ENCODE assay signal across 13 cellular contexts in the genomic region with DNA sequence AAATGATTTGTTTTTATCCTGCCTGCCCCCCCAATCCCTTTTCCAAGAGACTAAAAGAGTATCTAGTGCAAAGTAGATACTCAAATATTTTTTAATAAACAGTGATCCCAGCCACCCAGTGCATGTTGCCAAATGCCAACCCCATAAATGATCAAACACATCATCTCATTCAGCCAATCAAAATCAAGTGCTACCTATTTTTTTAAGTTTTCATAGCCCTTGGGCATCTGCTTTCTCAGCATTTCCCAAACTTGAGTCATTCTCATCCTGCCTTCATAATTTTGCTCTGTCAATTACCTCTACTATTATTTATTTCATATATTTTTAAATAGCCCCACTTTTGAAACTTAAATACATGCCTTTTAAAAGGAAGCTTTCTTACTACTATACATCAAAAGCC. TPM values are rescaled to one million over a fixed set of nuclear protein-coding genes. Genes with fewer than 3 reads are reported as not detected.
"Had no signal": no experiment of that assay in that cellular context is flagged by ENCODE, and none has a peak within 500 bp of the region (broad histone marks: within the 10 kb centered on the region; RNA-seq: fewer than 3 reads in every experiment).

No MANE protein-coding gene starts in this region.

RNA-seq across cellular contexts. Expression of gene FOXD4L6, which starts 37.6 kb away (rescaled TPM):
- total RNA-seq: activated naive CD4-positive, alpha-beta T cell treated with anti-CD3 and anti-CD28 coated beads for 36 hours; activated naive CD4-positive, alpha-beta T cell treated with anti-CD3 and anti-CD28 coated beads, Interleukin-2, amount 50 U/mL, for 72 hours; activated naive CD8-positive, alpha-beta T cell treated with anti-CD3 and anti-CD28 coated beads for 36 hours; activated T-cell treated with anti-CD3 and anti-CD28 coated beads, Interleukin-2, amount 50 U/mL, for 4 hours; activated T-helper 17 cell treated with anti-CD3 and anti-CD28 coated beads, Interleukin-2, amount 50 U/mL, for 72 hours; activated T-helper 2 cell treated with anti-CD3 and anti-CD28 coated beads, Interferon-gamma antibody, Interleukin-2, Interleukin-4, amounts not matched to agents 10 μg/mL and 5 μg/mL and 100 μg/mL, durations not matched to agents 14 hours and 24 hours and 36 hours; aorta; ascending aorta; body of pancreas; bronchial epithelial cell; cardiac septum; chondrocyte had no signal
- polyA plus RNA-seq: adipose tissue, aorta had no signal
